Comparison of ENCODE assay signal across 10 cellular contexts in the genomic region with DNA sequence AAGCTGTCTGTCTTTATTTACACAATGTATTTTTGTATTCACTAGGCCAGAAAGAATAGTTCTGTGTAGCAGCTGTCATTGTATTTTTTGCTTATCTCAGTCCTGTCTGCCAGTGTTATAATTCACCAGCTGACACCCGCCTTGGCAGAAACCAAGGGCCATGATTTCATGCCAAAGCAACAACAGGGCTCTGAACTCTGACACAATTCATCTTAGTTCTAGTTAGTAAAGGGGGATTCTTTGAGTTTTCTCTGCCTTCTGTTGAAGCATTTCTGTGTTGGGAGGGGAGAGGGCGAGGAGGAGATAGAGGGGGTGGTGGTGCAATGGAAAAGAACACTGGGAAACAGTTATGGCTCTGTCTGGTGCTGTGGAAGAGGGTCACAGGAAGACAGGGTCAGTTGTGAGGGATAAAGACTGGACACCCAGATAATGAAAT.
DNase-seq lines count a peak whose midpoint lies in the region; ATAC-seq and TF ChIP-seq lines count a peak whose summit lies in the region.
"Had no signal": no experiment of that assay in that cellular context is flagged by ENCODE, and none has a peak within 500 bp of the region (broad histone marks: within the 10 kb centered on the region; RNA-seq: fewer than 3 reads in every experiment).

No MANE protein-coding gene starts in this region.

- H3K9ac ChIP-seq in IMR-90 (ENCODE audit: low read depth, low read length), result no peak overlapping the region

- H4K8ac ChIP-seq in IMR-90 (ENCODE audit: low read depth in 2 of 2, low read length in 2 of 2), result no peak overlapping the region

- H3K56ac ChIP-seq in IMR-90 (ENCODE audit: extremely low read depth, insufficient read depth, low read length), result no peak overlapping the region

- no peak overlapping the region for H3K18ac ChIP-seq in IMR-90 (ENCODE audit: low read depth, low read length)

- no TSS peak for BruUV-seq in IMR-90 (replicated peaks; lab: Mats Ljungman, UMichigan)

- in situ Hi-C loops in IMR-90 (cut with MboI; ENCODE audit: low sequenced_read_pairs), result no loop called here

- no peak overlapping the region for H3K4me3 ChIP-seq in IMR-90 (ENCODE audit: insufficient read depth, low read depth, low read length)

- no peak overlapping the region for H2BK15ac ChIP-seq in IMR-90 (ENCODE audit: low read depth, low read length)

- H2AK5ac ChIP-seq in IMR-90 (ENCODE audit: low read depth, low read length), result 0 out of 2 replicates have a peak overlapping the region, but pooled peaks have one; percentile 58

- H3K27ac ChIP-seq in IMR-90 (ENCODE audit: insufficient read depth, low read length) (no peak overlapping the region), foreskin keratinocyte (no peak overlapping the region)

- peaks cover 4% of the 10 kb centered on the region for H3K4me1 ChIP-seq in IMR-90 (ENCODE audit: control insufficient read depth, insufficient read depth, low read length)
- no peaks in the 10 kb centered on the region for H3K4me1 ChIP-seq in foreskin keratinocyte

- ATAC-seq in IMR-90 (ENCODE audit: low read depth) (no peak), foreskin keratinocyte (no peak), GM18907 (IDR thresholded peaks at IDR 0.05; ENCODE audit: unreplicated experiment) (no peak)

- no peak overlapping the region for H2BK5ac ChIP-seq in IMR-90 (ENCODE audit: low read depth, low read length, poor library complexity, severe bottlenecking)

- no peaks in the 10 kb centered on the region for H3K79me1 ChIP-seq in IMR-90 (ENCODE audit: low read depth in 1 of 2, low read length in 2 of 2)

- TF ChIP-seq CTCF in IMR-90 (conservative IDR thresholded peaks at IDR 0.05; ENCODE audit: low read depth, low read length) (no peak), glutamatergic neuron (IDR thresholded peaks at IDR 0.05; ENCODE audit: partially characterized antibody, unreplicated experiment) (no peak), foreskin keratinocyte (conservative IDR thresholded peaks at IDR 0.05) (no peak)

- no peak overlapping the region for H4K5ac ChIP-seq in IMR-90 (ENCODE audit: low read depth, low read length)

- H3K27me3 Mint-ChIP-seq in glutamatergic neuron (ENCODE audit: unreplicated experiment), result no peaks in the 10 kb centered on the region

- TF ChIP-seq RAD21 in IMR-90 (IDR thresholded peaks at IDR 0.05; ENCODE audit: low read length), result no peak

- WGBS in IMR-90 (ENCODE audit: extremely low coverage in 2 of 2, insufficient read length in 1 of 2), 2 experiments, result no CpG with 5 or more reads among the region's 2 CpGs

- no peak overlapping the region for H2AFZ ChIP-seq in IMR-90 (replicated peaks; ENCODE audit: low read length, poor library complexity)

- peaks cover 6% of the 10 kb centered on the region for H3K36me3 Mint-ChIP-seq in glutamatergic neuron (ENCODE audit: unreplicated experiment)

- no peaks in the 10 kb centered on the region for H3K36me3 ChIP-seq in IMR-90 (ENCODE audit: control insufficient read depth, insufficient read depth, low read length)

- no peak overlapping the region for H3K4me3 Mint-ChIP-seq in glutamatergic neuron (ENCODE audit: unreplicated experiment)

- H4K20me1 ChIP-seq in IMR-90 (ENCODE audit: insufficient read depth, low read length), result no peaks in the 10 kb centered on the region

- no peaks in the 10 kb centered on the region for H3K9me3 Mint-ChIP-seq in glutamatergic neuron (ENCODE audit: unreplicated experiment)

- H3K4me1 Mint-ChIP-seq in glutamatergic neuron (ENCODE audit: low read depth, unreplicated experiment), result peaks cover 16% of the 10 kb centered on the region

- no peak overlapping the region for H2BK20ac ChIP-seq in IMR-90 (ENCODE audit: low read depth, low read length)

- no peak overlapping the region; the same call in 1 of the 2 replicates for H4K91ac ChIP-seq in IMR-90 (ENCODE audit: insufficient read depth, low read depth, low read length)

- H3K4me2 ChIP-seq in IMR-90 (ENCODE audit: low read depth, low read length), result no peak overlapping the region

- no peak overlapping the region for H3K4ac ChIP-seq in IMR-90 (ENCODE audit: low read depth, low read length)

- no peak overlapping the region for H2AK9ac ChIP-seq in IMR-90 (replicated peaks; ENCODE audit: low read depth, low read length, poor library complexity)

- H2BK120ac ChIP-seq in IMR-90 (ENCODE audit: low read depth, low read length), result no peak overlapping the region

- H3K9me3 ChIP-seq in IMR-90 (ENCODE audit: control insufficient read depth, insufficient read depth, low read length), result peaks cover 5% of the 10 kb centered on the region

- dilution Hi-C loops in IMR-90 (cut with HindIII; ENCODE audit: low sequenced_read_pairs, unreplicated experiment), result no loop called here

- no peaks in the 10 kb centered on the region for H3K9me1 ChIP-seq in IMR-90 (ENCODE audit: insufficient read depth, low read length)

- H3K27me3 ChIP-seq in IMR-90 (ENCODE audit: control insufficient read depth, insufficient read depth, low read length) (no peaks in the 10 kb centered on the region), foreskin keratinocyte (no peaks in the 10 kb centered on the region)

- intact Hi-C loops in IMR-90 (cut with micrococcal nuclease), result no loop called here

- CTCF ChIA-PET in IMR-90 (lab: Yijun Ruan, JAX), result no interaction called here

- no peak overlapping the region for H3K23ac ChIP-seq in IMR-90 (ENCODE audit: low read depth, low read length)

- H3K27ac Mint-ChIP-seq in glutamatergic neuron (ENCODE audit: unreplicated experiment), result peak overlapping the region; percentile 7

- POLR2A ChIA-PET in IMR-90 (lab: Charles Lee; ENCODE audit: unreplicated experiment), result no interaction called here

- DNase-seq in IMR-90 (no peak), NCI-H446 treated with DMSO at 0.1 percent for 48 hours (lab: John Stamatoyannopoulos, UW) (peak; percentile 96), glutamatergic neuron (no peak), pons (ENCODE audit: low spot score) (peak; percentile 99), foreskin keratinocyte (no peak), AG08396 (ENCODE audit: low spot score) (no peak), HPDE6-E6E7 (ENCODE audit: extremely low spot score) (no peak)
- DNase-seq: effector CD8-positive, alpha-beta T cell; MM.1S had no signal

- H3K14ac ChIP-seq in IMR-90 (replicated peaks; ENCODE audit: low read depth, low read length), result no peak overlapping the region

- no peak for TF ChIP-seq POLR2A in IMR-90 (IDR thresholded peaks at IDR 0.05; ENCODE audit: low read depth, low read length)

TF ChIP-seq in IMR-90, 13 proteins besides CTCF, POLR2A, EP300 and RAD21:
- no peak for TF ChIP-seq MAZ (IDR thresholded peaks at IDR 0.05; ENCODE audit: borderline replicate concordance, low read depth, low read length)
- no peak for TF ChIP-seq MXI1 (IDR thresholded peaks at IDR 0.05; ENCODE audit: borderline replicate concordance, low read depth, low read length)
- TF ChIP-seq MAFK (IDR thresholded peaks at IDR 0.05; ENCODE audit: low read depth, low read length), result no peak
- no peak for TF ChIP-seq RFX5 (IDR thresholded peaks at IDR 0.05; ENCODE audit: low read depth, low read length)
- TF ChIP-seq NFE2L2 (IDR thresholded peaks at IDR 0.05; ENCODE audit: low read depth, low read length), result no peak
- no peak for TF ChIP-seq RCOR1 (IDR thresholded peaks at IDR 0.05; ENCODE audit: insufficient replicate concordance, low read length)
- no peak for TF ChIP-seq CHD1 (IDR thresholded peaks at IDR 0.05; ENCODE audit: low read depth, low read length)
- no peak for TF ChIP-seq FOS (IDR thresholded peaks at IDR 0.05; ENCODE audit: low read depth, low read length)
- TF ChIP-seq, protein P1, sequence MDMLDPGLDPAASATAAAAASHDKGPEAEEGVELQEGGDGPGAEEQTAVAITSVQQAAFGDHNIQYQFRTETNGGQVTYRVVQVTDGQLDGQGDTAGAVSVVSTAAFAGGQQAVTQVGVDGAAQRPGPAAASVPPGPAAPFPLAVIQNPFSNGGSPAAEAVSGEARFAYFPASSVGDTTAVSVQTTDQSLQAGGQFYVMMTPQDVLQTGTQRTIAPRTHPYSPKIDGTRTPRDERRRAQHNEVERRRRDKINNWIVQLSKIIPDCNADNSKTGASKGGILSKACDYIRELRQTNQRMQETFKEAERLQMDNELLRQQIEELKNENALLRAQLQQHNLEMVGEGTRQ (IDR thresholded peaks at IDR 0.05; ENCODE audit: low read depth, low read length), result no peak
- no peak for TF ChIP-seq SMC3 (IDR thresholded peaks at IDR 0.05; ENCODE audit: low read depth, low read length)
- no peak for TF ChIP-seq BHLHE40 (IDR thresholded peaks at IDR 0.05; ENCODE audit: low read depth, low read length)
- TF ChIP-seq CEBPB (IDR thresholded peaks at IDR 0.05; ENCODE audit: low read depth, low read length), result no peak

Comparison
In these comparisons a context has a peak if more than half of its experiments do, and no peak if none do; other contexts are left out.
1. DNase-seq: peak in NCI-H446 treated with DMSO at 0.1 percent for 48 hours (single experiment) and pons (single experiment); none in IMR-90 (single experiment), glutamatergic neuron (single experiment), foreskin keratinocyte (0 of 2), AG08396 (single experiment) and HPDE6-E6E7 (single experiment).